In genomic region chr21:46636550-46637289, GRCh38 we compare ENCODE assay signal across 8 cellular contexts. TPM values are rescaled to one million over a fixed set of nuclear protein-coding genes. Genes with fewer than 3 reads are reported as not detected.
A peak's percentile ranks its signal among the peaks of the same experiment; 100 is the strongest.
DNase-seq lines count a peak whose midpoint lies in the region; ATAC-seq and TF ChIP-seq lines count a peak whose summit lies in the region.

No MANE protein-coding gene starts in this region.

- H2AFZ ChIP-seq in fibroblast of lung (ENCODE audit: low read length): no peak overlapping the region

- H3K27ac Mint-ChIP-seq in T-helper 17 cell: peak overlapping the region; percentile 96

- H3K9me3 ChIP-seq in T-helper 17 cell (ENCODE audit: control insufficient read depth, low read length, poor library complexity, severe bottlenecking) (no peaks in the 10 kb centered on the region), fibroblast of lung (ENCODE audit: control insufficient read depth, insufficient read depth, low read depth, low read length) (no peaks in the 10 kb centered on the region)

- H3K4me3 ChIP-seq in GM12864 (ENCODE audit: low read depth, low read length) (peak overlapping the region; percentile 60; the same call in 1 of the 2 replicates), fibroblast of lung (replicated peaks in 1 of 4; ENCODE audit: control extremely low read depth in 1 of 4, insufficient read depth in 1 of 4, low read depth in 3 of 4, low read length in 4 of 4) (peak overlapping the region; percentile 92 to 100 (median 94)), retinal pigment epithelial cell (ENCODE audit: low read length) (peak overlapping the region; percentile 99)

- H3K79me2 ChIP-seq in fibroblast of lung (ENCODE audit: control insufficient read depth, insufficient read depth, low read length): peaks cover 55% of the 10 kb centered on the region

- no peak for DNase-seq in GM12864 (ENCODE audit: low read depth)
- DNase-seq in T-helper 17 cell: no peak
- DNase-seq in fibroblast of lung (ENCODE audit: low read depth in 2 of 2): peak in 1 of 2 donors; percentile 2
- DNase-seq in retinal pigment epithelial cell (ENCODE audit: low read depth): no peak
- DNase-seq in CD1c-positive myeloid dendritic cell (ENCODE audit: extremely low spot score): no peak
- DNase-seq in NCI-H2081 (lab: John Stamatoyannopoulos, UW): no peak
- no peak for DNase-seq in DMS 273 (lab: John Stamatoyannopoulos, UW; ENCODE audit: unreplicated experiment)

- ATAC-seq in T-helper 17 cell (no peak), GM21576 (IDR thresholded peaks at IDR 0.05; ENCODE audit: unreplicated experiment) (no peak)

- TF ChIP-seq CTCF in GM12864 (IDR thresholded peaks at IDR 0.05; ENCODE audit: low read depth, low read length, missing control alignments) (no peak), fibroblast of lung (conservative IDR thresholded peaks at IDR 0.05 in 1 of 2, IDR thresholded peaks at IDR 0.05 in 1 of 2; ENCODE audit: low read depth in 1 of 2, low read length in 2 of 2) (no peak), retinal pigment epithelial cell (conservative IDR thresholded peaks at IDR 0.05; ENCODE audit: low read depth, low read length) (no peak)

- H3K36me3 Mint-ChIP-seq in T-helper 17 cell (ENCODE audit: low read depth): peaks cover 8% of the 10 kb centered on the region

- H3K4me2 ChIP-seq in fibroblast of lung (ENCODE audit: extremely low read depth, insufficient read depth, low read length): peak overlapping the region; percentile 85

- H3K9ac ChIP-seq in fibroblast of lung (ENCODE audit: insufficient read depth, low read length): no peak overlapping the region

- no peaks in the 10 kb centered on the region for H3K27me3 Mint-ChIP-seq in T-helper 17 cell

- H3K4me1 ChIP-seq in fibroblast of lung (ENCODE audit: control insufficient read depth, extremely low read depth, insufficient read depth, low read length): peaks cover 4% of the 10 kb centered on the region

- no peak overlapping the region for H3K27ac ChIP-seq in fibroblast of lung (ENCODE audit: insufficient read depth, low read length)

- H3K4me3 Mint-ChIP-seq in T-helper 17 cell: peak overlapping the region; percentile 98

- peaks cover 4% of the 10 kb centered on the region for H4K20me1 ChIP-seq in fibroblast of lung (ENCODE audit: control insufficient read depth, extremely low read depth, insufficient read depth, low read length)

- H3K36me3 ChIP-seq in fibroblast of lung (ENCODE audit: control insufficient read depth, insufficient read depth, low read length): peaks cover 5% of the 10 kb centered on the region

- peaks cover 48% of the 10 kb centered on the region for H3K4me1 Mint-ChIP-seq in T-helper 17 cell

- H3K27me3 ChIP-seq in fibroblast of lung (ENCODE audit: control insufficient read depth, insufficient read depth, low read length): no peaks in the 10 kb centered on the region

RNA-seq across cellular contexts. Expression of gene PRMT2, which starts 1.2 kb away (rescaled TPM):
- total RNA-seq in T-helper 17 cell: 100 to 1,000 TPM in 1 of 2 donors, 10 to 100 TPM in 1; 89.1 to 102 TPM
- total RNA-seq in fibroblast of lung: 131 and 152 TPM in 2 replicates
- polyA plus RNA-seq in fibroblast of lung: 118 and 169 TPM in 2 replicates
- polyA plus RNA-seq in fibroblast of lung (2012): 122 and 127 TPM in 2 replicates
- polyA minus RNA-seq in fibroblast of lung (ENCODE audit: low replicate concordance): 67.1 and 107 TPM in 2 replicates

RNA-seq across cellular contexts. Expression of gene S100B, which starts 31.8 kb away (rescaled TPM):
- total RNA-seq in T-helper 17 cell (not detected), fibroblast of lung (not detected in 2 replicates)
- 1.4 and 2.7 TPM in 2 replicates for polyA plus RNA-seq in fibroblast of lung
- 1.3 and 2.0 TPM in 2 replicates for polyA plus RNA-seq in fibroblast of lung (2012)
- polyA minus RNA-seq in fibroblast of lung (ENCODE audit: low replicate concordance): not detected in 2 replicates
